Comparison of ENCODE assay signal across 14 cellular contexts in genomic region chr4:128513664-128514484, GRCh38.
A peak's percentile ranks its signal among the peaks of the same experiment; 100 is the strongest.
DNase-seq lines count a peak whose midpoint lies in the region; ATAC-seq, FAIRE-seq and TF ChIP-seq lines count a peak whose summit lies in the region.
"Had no signal": no experiment of that assay in that cellular context is flagged by ENCODE, and none has a peak within 500 bp of the region (broad histone marks: within the 10 kb centered on the region; RNA-seq: fewer than 3 reads in every experiment).

No MANE protein-coding gene starts in this region.

- H3F3A ChIP-seq in PC-3 (ENCODE audit: low read length, unreplicated experiment): no peaks in the 10 kb centered on the region

- no peak for TF ChIP-seq RAD21 in K562 (CRISPR knock-in tag; conservative IDR thresholded peaks at IDR 0.05 in 1 of 2, IDR thresholded peaks at IDR 0.05 in 1 of 2)

- no peaks in the 10 kb centered on the region for H3K9me3 Mint-ChIP-seq in activated T-cell treated with anti-CD3 and anti-CD28 coated beads, Interleukin-2, amount 50 U/mL, for 24 hours
- H3K9me3 Mint-ChIP-seq in osteocyte (ENCODE audit: unreplicated experiment) (peaks cover 11% of the 10 kb centered on the region), H9 (peaks cover 0 to 4% of the 10 kb centered on the region in 2 experiments; a peak in 3 of 5 replicates)

- BruUV-seq in PC-3 (replicated peaks; lab: Mats Ljungman, UMichigan) (no TSS peak), K562 (replicated peaks; lab: Mats Ljungman, UMichigan) (no TSS peak)

- H3K36me3 Mint-ChIP-seq in activated T-cell treated with anti-CD3 and anti-CD28 coated beads, Interleukin-2, amount 50 U/mL, for 24 hours (ENCODE audit: low read depth): no peaks in the 10 kb centered on the region
- H3K36me3 Mint-ChIP-seq in osteocyte (ENCODE audit: unreplicated experiment) (peaks cover 4% of the 10 kb centered on the region), H9 (ENCODE audit: insufficient read depth in 1 of 3, low read depth in 3 of 3) (peaks cover 0 to 9% (median 0%) of the 10 kb centered on the region in 3 experiments; a peak in 5 of 7 replicates)

- intact Hi-C loops in PC-3 (cut with micrococcal nuclease): no loop called here
- intact Hi-C loops in K562 (cut with micrococcal nuclease): loop anchor here (10.0 kb wide), 1 partner anchor 229 kb away; the partner anchor contains the start of gene PGRMC2

- no peaks in the 10 kb centered on the region for H3K27me3 Mint-ChIP-seq in activated T-cell treated with anti-CD3 and anti-CD28 coated beads, Interleukin-2, amount 50 U/mL, for 24 hours
- H3K27me3 Mint-ChIP-seq in osteocyte (ENCODE audit: unreplicated experiment): no peaks in the 10 kb centered on the region
- no peaks in the 10 kb centered on the region for H3K27me3 Mint-ChIP-seq in H9 (ENCODE audit: low read depth)

- H4K8ac ChIP-seq in H9 (replicated peaks; ENCODE audit: insufficient read length, low read depth, low read length): no peak overlapping the region

- H2BK120ac ChIP-seq in H9 (ENCODE audit: low read depth, low read length, poor library complexity, severe bottlenecking): no peak overlapping the region

- CTCF ChIA-PET in PC-3 (lab: Charles Lee) (no interaction called here), K562 (lab: Yijun Ruan, JAX; ENCODE audit: low intra/inter-chr PET ratio) (interaction anchor here (0.7 kb wide), 1 partner anchor 440 kb away, joined by 3 read pairs; no protein-coding TSS in a partner anchor)

- H4K20me1 ChIP-seq in PC-3 (ENCODE audit: low read length) (no peaks in the 10 kb centered on the region), K562 (replicated peaks; ENCODE audit: control insufficient read depth, insufficient read depth, low read length) (no peaks in the 10 kb centered on the region), H9 (ENCODE audit: control insufficient read depth, insufficient read depth, insufficient read length) (no peaks in the 10 kb centered on the region)

- H2AFZ ChIP-seq in PC-3 (ENCODE audit: low read length) (peak overlapping the region; percentile 63), K562 (ENCODE audit: low read depth, low read length) (peak overlapping the region; percentile 81), H9 (ENCODE audit: low read length) (no peak overlapping the region)

- H2BK20ac ChIP-seq in H9 (ENCODE audit: low read depth, low read length, poor library complexity, severe bottlenecking): no peak overlapping the region

- H3K9me3 ChIP-seq in PC-3 (ENCODE audit: low read length) (no peaks in the 10 kb centered on the region), K562 (replicated peaks; ENCODE audit: control insufficient read depth, insufficient read depth, low read depth, low read length) (peaks cover 7% of the 10 kb centered on the region; the same call in 1 of the 2 replicates), H9 (ENCODE audit: control insufficient read depth, low read depth, low read length) (no peaks in the 10 kb centered on the region)
- H3K9me3 ChIP-seq: esophagus squamous epithelium, uterus had no signal

- H2BK15ac ChIP-seq in H9 (ENCODE audit: low read depth, low read length): no peak overlapping the region

- FAIRE-seq in K562 (lab: Jason Lieb, UNC): no peak

- no peak overlapping the region for H3K9ac ChIP-seq in PC-3 (ENCODE audit: low read length)
- H3K9ac ChIP-seq in K562 (ENCODE audit: insufficient read depth in 1 of 2, low read depth in 2 of 2, low read length in 2 of 2): no peak overlapping the region
- no peak overlapping the region for H3K9ac ChIP-seq in H9 (ENCODE audit: extremely low read depth, insufficient read length, low read length)

- H3K18ac ChIP-seq in H9 (ENCODE audit: insufficient read length, low read depth, low read length): no peak overlapping the region

- no peak overlapping the region for H2BK5ac ChIP-seq in H9 (ENCODE audit: insufficient read length, low read length)

- TF ChIP-seq CTCF in PC-3 (conservative IDR thresholded peaks at IDR 0.05; ENCODE audit: low read depth, low read length): no peak
- TF ChIP-seq CTCF in K562 (IDR thresholded peaks at IDR 0.05 in 2 of 3, conservative IDR thresholded peaks at IDR 0.05 in 1 of 3; ENCODE audit: insufficient read depth in 2 of 3, low read depth in 1 of 3, low read length in 3 of 3): no peak
- TF ChIP-seq CTCF in osteocyte (IDR thresholded peaks at IDR 0.05): no peak
- no peak for TF ChIP-seq CTCF in H9 (conservative IDR thresholded peaks at IDR 0.05)

- H3K4me3 Mint-ChIP-seq in activated T-cell treated with anti-CD3 and anti-CD28 coated beads, Interleukin-2, amount 50 U/mL, for 24 hours: peak overlapping the region; percentile 44
- no peak overlapping the region for H3K4me3 Mint-ChIP-seq in osteocyte (ENCODE audit: unreplicated experiment)
- no peak overlapping the region for H3K4me3 Mint-ChIP-seq in H9

- H3K9me1 ChIP-seq in K562 (ENCODE audit: control insufficient read depth, insufficient read depth, low read length): no peaks in the 10 kb centered on the region

- H3K27me3 ChIP-seq in PC-3 (ENCODE audit: low read length): no peaks in the 10 kb centered on the region
- H3K27me3 ChIP-seq in K562 (ENCODE audit: control insufficient read depth in 2 of 2, insufficient read depth in 2 of 2, low read length in 2 of 2): no peaks in the 10 kb centered on the region
- no peaks in the 10 kb centered on the region for H3K27me3 ChIP-seq in H9 (ENCODE audit: insufficient read depth, low read length)
- H3K27me3 ChIP-seq: esophagus squamous epithelium, uterus had no signal

- H2BK12ac ChIP-seq in H9 (ENCODE audit: insufficient read length, low read depth, low read length): no peak overlapping the region

- no peak overlapping the region for H3K23ac ChIP-seq in H9 (ENCODE audit: insufficient read length, low read depth, low read length)

- peak overlapping the region; percentile 86 for H3K27ac Mint-ChIP-seq in activated T-cell treated with anti-CD3 and anti-CD28 coated beads, Interleukin-2, amount 50 U/mL, for 24 hours
- peak overlapping the region; percentile 76 for H3K27ac Mint-ChIP-seq in osteocyte (ENCODE audit: unreplicated experiment)
- peak overlapping the region in 1 of 3 experiments; percentile 70; a peak in 1 of 7 replicates for H3K27ac Mint-ChIP-seq in H9

- H3K4me1 Mint-ChIP-seq in activated T-cell treated with anti-CD3 and anti-CD28 coated beads, Interleukin-2, amount 50 U/mL, for 24 hours (ENCODE audit: low read depth): peaks cover 18% of the 10 kb centered on the region
- peaks cover 54% of the 10 kb centered on the region for H3K4me1 Mint-ChIP-seq in osteocyte (ENCODE audit: unreplicated experiment)
- peaks cover 18 to 33% of the 10 kb centered on the region in 2 experiments for H3K4me1 Mint-ChIP-seq in H9

- H4K91ac ChIP-seq in H9 (ENCODE audit: insufficient read length, low read depth, low read length): no peak overlapping the region

- no peaks in the 10 kb centered on the region for H3K9me2 ChIP-seq in PC-3 (replicated peaks; ENCODE audit: low read length)

- H3T11ph ChIP-seq in H9 (ENCODE audit: low read length): no peak overlapping the region

- H3K4ac ChIP-seq in H9 (ENCODE audit: low read depth, low read length): no peak overlapping the region

- no peaks in the 10 kb centered on the region for H3K23me2 ChIP-seq in H9 (ENCODE audit: insufficient read length, low read depth, low read length, poor library complexity, severe bottlenecking)

- H3K4me2 ChIP-seq in PC-3 (ENCODE audit: low read length) (peak overlapping the region; percentile 33), K562 (ENCODE audit: insufficient read depth, low read length) (peak overlapping the region; percentile 35; the same call in 1 of the 2 replicates), H9 (ENCODE audit: insufficient read depth, insufficient read length, low read length) (no peak overlapping the region)

- ATAC-seq in PC-3 (no peak), K562 (peak; percentile 21; the same call in 2 of the 3 replicates)

- H3K14ac ChIP-seq in H9 (ENCODE audit: insufficient read depth, low read length): no peak overlapping the region

- H4K5ac ChIP-seq in H9 (ENCODE audit: insufficient read length, low read depth, low read length): no peak overlapping the region

- no peak for TF ChIP-seq POLR2A in K562 (conservative IDR thresholded peaks at IDR 0.05)

- no peaks in the 10 kb centered on the region for H3K79me1 ChIP-seq in H9 (ENCODE audit: insufficient read depth, low read depth, low read length, poor library complexity, severe bottlenecking)

- H3K79me2 ChIP-seq in PC-3 (ENCODE audit: low read length) (no peaks in the 10 kb centered on the region), K562 (ENCODE audit: control insufficient read depth, insufficient read depth, low read length) (no peaks in the 10 kb centered on the region), H9 (ENCODE audit: insufficient read depth, low read length) (no peaks in the 10 kb centered on the region)

- no peak overlapping the region for H3K56ac ChIP-seq in H9 (ENCODE audit: insufficient read length, low read depth, low read length)

- H3K4me1 ChIP-seq in PC-3 (ENCODE audit: insufficient read depth, low read length): peaks cover 20% of the 10 kb centered on the region
- peaks cover 2 to 44% of the 10 kb centered on the region in 2 experiments; a peak in 4 of 5 replicates for H3K4me1 ChIP-seq in K562 (replicated peaks in 1 of 2; ENCODE audit: control insufficient read depth in 2 of 2, insufficient read depth in 2 of 2, low read length in 2 of 2)
- peaks cover 6% of the 10 kb centered on the region; the same call in 1 of the 2 replicates for H3K4me1 ChIP-seq in H9 (ENCODE audit: insufficient read depth, low read length)

- in situ Hi-C loops in K562 (cut with MboI): no loop called here

- TF ChIP-seq EP300 in K562 (IDR thresholded peaks at IDR 0.05; ENCODE audit: low read length): peak; percentile 56; the same call in 1 of the 2 replicates

- H3K4me3 ChIP-seq in PC-3 (ENCODE audit: low read length): 0 out of 2 replicates have a peak overlapping the region, but pooled peaks have one; percentile 20
- no peak overlapping the region for H3K4me3 ChIP-seq in K562
- H3K4me3 ChIP-seq: esophagus squamous epithelium, skin epidermis, uterus had no signal

- 52% methylated on average over 3 of the region's 3 CpGs for WGBS in K562 (ENCODE audit: insufficient coverage, low coverage, missing lambda C conversion rate)
- WGBS in H9 (ENCODE audit: extremely low coverage, insufficient read length, low lambda C conversion rate): 100% methylated on average over 1 of the region's 3 CpGs

- no peak overlapping the region for H2AK5ac ChIP-seq in H9 (ENCODE audit: insufficient read length, low read length)

- POLR2A ChIA-PET in PC-3 (lab: Charles Lee; ENCODE audit: unreplicated experiment): no interaction called here
- POLR2A ChIA-PET in K562 (lab: Yijun Ruan, JAX): interaction anchor here (1.0 kb wide), 3 partner anchors 10 to 52 kb away, joined by 3 read pairs; no protein-coding TSS in a partner anchor

- H3K36me3 ChIP-seq in PC-3 (ENCODE audit: low read depth, low read length): no peaks in the 10 kb centered on the region
- H3K36me3 ChIP-seq in K562 (ENCODE audit: control insufficient read depth, insufficient read depth, low read length): no peaks in the 10 kb centered on the region
- H3K36me3 ChIP-seq: esophagus squamous epithelium, uterus had no signal

- DNase-seq in activated T-cell treated with anti-CD3 and anti-CD28 coated beads, Interleukin-2, amount 50 U/mL, for 24 hours: no peak
- no peak for DNase-seq in activated T-cell treated with anti-CD3 and anti-CD28 coated beads, Interleukin-2, amount 50 U/mL, for 48 hours
- DNase-seq in PC-3 (no peak), K562 (ENCODE audit: extremely low read depth in 1 of 4, low spot score in 3 of 4) (no peak), osteocyte (ENCODE audit: extremely low spot score, unreplicated experiment) (no peak), T1000 (lab: John Stamatoyannopoulos, UW) (no peak), H9 (no peak), germinal center (ENCODE audit: low spot score) (no peak)
- DNase-seq: esophagus squamous epithelium, islet precursor cell, NCI-H1417, NCI-H526, uterus had no signal

- H3K27ac ChIP-seq in PC-3 (ENCODE audit: low read length) (no peak overlapping the region), K562 (ENCODE audit: extremely low read depth, low read depth, low read length) (peak overlapping the region; percentile 53), H9 (ENCODE audit: insufficient read length, low read depth, low read length) (no peak overlapping the region)
- H3K27ac ChIP-seq: esophagus squamous epithelium, skin epidermis, uterus had no signal
